ENCODE assay signal across 20 cellular contexts in the genomic region with DNA sequence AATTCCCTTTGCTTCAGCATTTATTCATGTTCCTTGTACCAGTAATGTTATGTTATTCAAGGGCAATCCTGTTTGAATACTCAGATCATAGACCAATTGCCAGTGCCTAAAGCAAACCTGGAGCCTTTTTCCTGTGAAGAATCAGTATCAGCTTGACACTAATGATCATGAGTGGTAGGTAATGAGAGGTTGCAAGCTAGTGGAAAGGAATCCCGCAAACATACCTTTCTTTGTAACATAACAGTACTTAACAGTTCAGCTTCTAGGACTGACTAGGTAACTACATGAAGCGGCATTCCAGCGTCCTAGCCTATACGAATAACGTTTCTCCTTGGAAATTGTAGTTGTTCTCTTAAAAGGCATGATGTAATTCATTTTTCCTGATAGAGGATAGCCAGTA.
DNase-seq lines count a peak whose midpoint lies in the region; ATAC-seq, FAIRE-seq and TF ChIP-seq lines count a peak whose summit lies in the region.
"Had no signal": no experiment of that assay in that cellular context is flagged by ENCODE, and none has a peak within 500 bp of the region (broad histone marks: within the 10 kb centered on the region; RNA-seq: fewer than 3 reads in every experiment).

No MANE protein-coding gene starts in this region.

- H3K27ac ChIP-seq in Karpas-422 (ENCODE audit: low read length) (peak overlapping the region; percentile 92), neural cell (ENCODE audit: low read length) (peak overlapping the region; percentile 71)
- H3K27ac ChIP-seq: breast epithelium, colonic mucosa, HL-60, neutrophil, psoas muscle had no signal

- no peak overlapping the region for H2AFZ ChIP-seq in Karpas-422 (ENCODE audit: low read length)
- H2AFZ ChIP-seq in neural cell (ENCODE audit: low read depth, low read length): no peak overlapping the region

- peak; percentile 24 for FAIRE-seq in GM12892 (lab: Jason Lieb, UNC)
- FAIRE-seq: small intestine, TTC549 had no signal

- TF ChIP-seq RAD21 in neural cell (conservative IDR thresholded peaks at IDR 0.05): no peak

- H3K4me1 Mint-ChIP-seq in brain: peaks cover 90% of the 10 kb centered on the region

- H3K36me3 Mint-ChIP-seq in brain: peaks cover 7% of the 10 kb centered on the region

- ATAC-seq in HG02678 (IDR thresholded peaks at IDR 0.05; ENCODE audit: unreplicated experiment): no peak

- H3K9ac ChIP-seq in Karpas-422 (ENCODE audit: low read length) (peak overlapping the region; percentile 57), neural cell (ENCODE audit: low read length) (peak overlapping the region; percentile 21)

- H3K36me3 ChIP-seq in Karpas-422 (ENCODE audit: insufficient read depth, low read length): 0 out of 2 replicates have a peak, but pooled peaks cover 5% of the 10 kb centered on the region
- H3K36me3 ChIP-seq in neural cell (ENCODE audit: insufficient read depth, low read length): no peaks in the 10 kb centered on the region
- H3K36me3 ChIP-seq in BE2C: no peaks in the 10 kb centered on the region; the same call in 1 of the 2 replicates
- H3K36me3 ChIP-seq: breast epithelium, colonic mucosa, neutrophil had no signal

- H3K4me3 ChIP-seq in Karpas-422 (ENCODE audit: low read length) (peak overlapping the region; percentile 47), neural cell (ENCODE audit: low read length) (peak overlapping the region; percentile 8), BE2C (ENCODE audit: low read depth, low read length) (no peak overlapping the region)
- H3K4me3 ChIP-seq: breast epithelium, colonic mucosa, psoas muscle had no signal

- peaks cover 12% of the 10 kb centered on the region for H3F3A ChIP-seq in neural cell (ENCODE audit: insufficient read depth, low read length, poor library complexity, severe bottlenecking)

- H3K27ac Mint-ChIP-seq in brain: peak overlapping the region in 3 of 5 experiments; percentile 42 to 81 (median 68)
- H3K27ac Mint-ChIP-seq: endodermal cell had no signal

- DNase-seq in GM12892 (ENCODE audit: insufficient read length): no peak
- no peak for DNase-seq in Karpas-422
- no peak for DNase-seq in NCI-H446 (lab: John Stamatoyannopoulos, UW)
- DNase-seq in BE2C: no peak
- DNase-seq: activated effector memory CD4-positive, alpha-beta T cell treated with anti-CD3 and anti-CD28 coated beads, Interleukin-2, amount 50 U/mL, for 16 hours; colonic mucosa; EL; endodermal cell; NCI-H526; psoas muscle; small intestine; stimulated activated naive CD4-positive, alpha-beta T cell treated with Interleukin-2 at 50 U/mL for 16 hours; SW 1271 had no signal

- peaks cover 95% of the 10 kb centered on the region for H3K79me2 ChIP-seq in Karpas-422 (ENCODE audit: low read length)
- peaks cover 28% of the 10 kb centered on the region for H3K79me2 ChIP-seq in neural cell (replicated peaks; ENCODE audit: insufficient read depth, low read length)

- H4K20me1 ChIP-seq in Karpas-422 (ENCODE audit: insufficient read depth, low read depth, low read length) (no peaks in the 10 kb centered on the region), neural cell (ENCODE audit: insufficient read depth) (no peaks in the 10 kb centered on the region)

- H3K9me2 ChIP-seq in Karpas-422 (replicated peaks; ENCODE audit: insufficient read depth, low read length): no peaks in the 10 kb centered on the region
- no peaks in the 10 kb centered on the region for H3K9me2 ChIP-seq in neural cell (ENCODE audit: insufficient read depth, low read length)

- H3K4me1 ChIP-seq in Karpas-422 (ENCODE audit: low read length) (peaks cover 95% of the 10 kb centered on the region), BE2C (no peaks in the 10 kb centered on the region; the same call in 1 of the 2 replicates)
- H3K4me1 ChIP-seq: colonic mucosa had no signal

- no peaks in the 10 kb centered on the region for H3K27me3 Mint-ChIP-seq in brain

- no peaks in the 10 kb centered on the region for H3K9me3 Mint-ChIP-seq in brain
- H3K9me3 Mint-ChIP-seq: endodermal cell had no signal

- H3K4me2 ChIP-seq in Karpas-422 (ENCODE audit: low read depth, low read length, poor library complexity, severe bottlenecking) (peak overlapping the region; percentile 73), neural cell (ENCODE audit: low read length) (no peak overlapping the region)

- peak overlapping the region in 1 of 5 experiments; percentile 28 for H3K4me3 Mint-ChIP-seq in brain
- H3K4me3 Mint-ChIP-seq: endodermal cell had no signal

- peak; percentile 45 for TF ChIP-seq EP300 in neural cell (conservative IDR thresholded peaks at IDR 0.05; ENCODE audit: poor library complexity, severe bottlenecking)

- H3K27me3 ChIP-seq in Karpas-422 (ENCODE audit: low read length): no peaks in the 10 kb centered on the region
- no peaks in the 10 kb centered on the region for H3K27me3 ChIP-seq in neural cell (ENCODE audit: insufficient read depth, low read depth, low read length)
- no peaks in the 10 kb centered on the region for H3K27me3 ChIP-seq in BE2C
- H3K27me3 ChIP-seq: breast epithelium, colonic mucosa, neutrophil had no signal

- H3K9me3 ChIP-seq in Karpas-422 (ENCODE audit: low read length): no peaks in the 10 kb centered on the region
- no peaks in the 10 kb centered on the region for H3K9me3 ChIP-seq in neural cell (ENCODE audit: low read length)
- no peaks in the 10 kb centered on the region for H3K9me3 ChIP-seq in BE2C
- H3K9me3 ChIP-seq: breast epithelium, colonic mucosa, neutrophil, psoas muscle had no signal

- TF ChIP-seq CTCF in brain (conservative IDR thresholded peaks at IDR 0.05) (no peak), neural cell (IDR thresholded peaks at IDR 0.05; ENCODE audit: poor library complexity, severe bottlenecking) (no peak), BE2C (IDR thresholded peaks at IDR 0.05; ENCODE audit: low read depth, low read length) (no peak)

- no peak for TF ChIP-seq POLR2A in GM12892 (IDR thresholded peaks at IDR 0.05; ENCODE audit: low read depth, low read length)

TF ChIP-seq in neural cell, 6 proteins besides CTCF, POLR2A, EP300 and RAD21:
- TF ChIP-seq, protein P1, sequence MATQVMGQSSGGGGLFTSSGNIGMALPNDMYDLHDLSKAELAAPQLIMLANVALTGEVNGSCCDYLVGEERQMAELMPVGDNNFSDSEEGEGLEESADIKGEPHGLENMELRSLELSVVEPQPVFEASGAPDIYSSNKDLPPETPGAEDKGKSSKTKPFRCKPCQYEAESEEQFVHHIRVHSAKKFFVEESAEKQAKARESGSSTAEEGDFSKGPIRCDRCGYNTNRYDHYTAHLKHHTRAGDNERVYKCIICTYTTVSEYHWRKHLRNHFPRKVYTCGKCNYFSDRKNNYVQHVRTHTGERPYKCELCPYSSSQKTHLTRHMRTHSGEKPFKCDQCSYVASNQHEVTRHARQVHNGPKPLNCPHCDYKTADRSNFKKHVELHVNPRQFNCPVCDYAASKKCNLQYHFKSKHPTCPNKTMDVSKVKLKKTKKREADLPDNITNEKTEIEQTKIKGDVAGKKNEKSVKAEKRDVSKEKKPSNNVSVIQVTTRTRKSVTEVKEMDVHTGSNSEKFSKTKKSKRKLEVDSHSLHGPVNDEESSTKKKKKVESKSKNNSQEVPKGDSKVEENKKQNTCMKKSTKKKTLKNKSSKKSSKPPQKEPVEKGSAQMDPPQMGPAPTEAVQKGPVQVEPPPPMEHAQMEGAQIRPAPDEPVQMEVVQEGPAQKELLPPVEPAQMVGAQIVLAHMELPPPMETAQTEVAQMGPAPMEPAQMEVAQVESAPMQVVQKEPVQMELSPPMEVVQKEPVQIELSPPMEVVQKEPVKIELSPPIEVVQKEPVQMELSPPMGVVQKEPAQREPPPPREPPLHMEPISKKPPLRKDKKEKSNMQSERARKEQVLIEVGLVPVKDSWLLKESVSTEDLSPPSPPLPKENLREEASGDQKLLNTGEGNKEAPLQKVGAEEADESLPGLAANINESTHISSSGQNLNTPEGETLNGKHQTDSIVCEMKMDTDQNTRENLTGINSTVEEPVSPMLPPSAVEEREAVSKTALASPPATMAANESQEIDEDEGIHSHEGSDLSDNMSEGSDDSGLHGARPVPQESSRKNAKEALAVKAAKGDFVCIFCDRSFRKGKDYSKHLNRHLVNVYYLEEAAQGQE (IDR thresholded peaks at IDR 0.05; ENCODE audit: borderline replicate concordance): peak; percentile 67
- TF ChIP-seq POLR2AphosphoS5 (IDR thresholded peaks at IDR 0.05): peak; percentile 97
- no peak for TF ChIP-seq TAF1 (IDR thresholded peaks at IDR 0.05; ENCODE audit: low read depth)
